ENCODE assay signal across 11 cellular contexts in genomic region chr3:44988073-44988472, GRCh38. TPM values are rescaled to one million over a fixed set of nuclear protein-coding genes. Genes with fewer than 3 reads are reported as not detected.
DNase-seq lines count a peak whose midpoint lies in the region; ATAC-seq and TF ChIP-seq lines count a peak whose summit lies in the region.
"Had no signal": no experiment of that assay in that cellular context is flagged by ENCODE, and none has a peak within 500 bp of the region (broad histone marks: within the 10 kb centered on the region; RNA-seq: fewer than 3 reads in every experiment).

No MANE protein-coding gene starts in this region.

- no peak overlapping the region for H3K4me3 ChIP-seq in H7 (ENCODE audit: insufficient read depth, low read depth, low read length)
- H3K4me3 ChIP-seq in WERI-Rb-1 (ENCODE audit: low read depth, low read length) = no peak overlapping the region
- no peak overlapping the region for H3K4me3 ChIP-seq in left lung

- ATAC-seq in left lung = no peak

- TF ChIP-seq CTCF in WERI-Rb-1 (IDR thresholded peaks at IDR 0.05; ENCODE audit: low read depth, low read length) = 0 out of 2 replicates have a peak, but pooled peaks have one; percentile 7
- peak; percentile 24 to 46 for TF ChIP-seq CTCF in left lung (IDR thresholded peaks at IDR 0.05)

- H3K27ac ChIP-seq in WERI-Rb-1 = no peak overlapping the region
- H3K27ac ChIP-seq in left lung = no peak overlapping the region

- H3K9me3 ChIP-seq in WERI-Rb-1 (ENCODE audit: severe bottlenecking) = no peaks in the 10 kb centered on the region
- no peaks in the 10 kb centered on the region for H3K9me3 ChIP-seq in left lung

- H3K36me3 ChIP-seq in H7 (replicated peaks; ENCODE audit: control insufficient read depth, insufficient read depth, low read length) (peaks cover 11% of the 10 kb centered on the region), WERI-Rb-1 (peaks cover 32% of the 10 kb centered on the region; the same call in 1 of the 2 replicates), left lung (peaks cover 0 to 28% of the 10 kb centered on the region in 2 donors)

- peaks cover 6 to 30% of the 10 kb centered on the region in 2 donors for H3K4me1 ChIP-seq in left lung

- no peaks in the 10 kb centered on the region for H3K27me3 ChIP-seq in H7 (ENCODE audit: control insufficient read depth, insufficient read depth, low read length)
- no peaks in the 10 kb centered on the region for H3K27me3 ChIP-seq in WERI-Rb-1 (ENCODE audit: insufficient read depth, low read depth, severe bottlenecking)
- H3K27me3 ChIP-seq in left lung = no peaks in the 10 kb centered on the region

- peak; percentile 74 to 80 for DNase-seq in AML-193 (lab: John Stamatoyannopoulos, UW)
- peak; percentile 47 for DNase-seq in H7
- no peak for DNase-seq in WERI-Rb-1
- no peak for DNase-seq in left lung
- no peak for DNase-seq in NCI-H1105 treated with DMSO at 0.1 percent for 48 hours (lab: John Stamatoyannopoulos, UW)
- no peak for DNase-seq in NCI-H187 treated with DMSO at 0.1 percent for 48 hours (lab: John Stamatoyannopoulos, UW)
- no peak for DNase-seq in OCI-M2 (lab: John Stamatoyannopoulos, UW; ENCODE audit: unreplicated experiment)
- no peak for DNase-seq in GM19238 (ENCODE audit: insufficient read length, low spot score)
- DNase-seq: caudate nucleus; NCI-H146; stimulated activated CD4-positive, alpha-beta T cell treated with anti-CD3 and anti-CD28 coated beads, Interleukin-2, amount 100 ng/mL, for 24 hours had no signal

- intact Hi-C loops in left lung (cut with DNase I) = no loop called here

RNA-seq across cellular contexts. Expression of gene EXOSC7, which starts 12.0 kb away (rescaled TPM):
- total RNA-seq in H7 (2014; rRNA removed; shearing (Covaris generic)) = 83.4 and 96.3 TPM in 2 replicates
- total RNA-seq in left lung = 10 to 100 TPM; 33.2 to 34.8 TPM

RNA-seq across cellular contexts. Expression of gene ZDHHC3, which starts 12.1 kb away (rescaled TPM):
- 55.6 and 58.2 TPM in 2 replicates for total RNA-seq in H7 (2014; rRNA removed; shearing (Covaris generic))
- total RNA-seq in left lung = 100 to 1,000 TPM in 1 of 2 donors, 10 to 100 TPM in 1; 86.8 to 129 TPM

RNA-seq across cellular contexts. Expression of gene CLEC3B, which starts 38.0 kb away (rescaled TPM):
- not detected in 2 replicates for total RNA-seq in H7 (2014; rRNA removed; shearing (Covaris generic))
- total RNA-seq in left lung = 100 to 1,000 TPM in 1 of 2 donors, 10 to 100 TPM in 1; 74.0 to 102 TPM

Comparison
In these comparisons a context has a peak if more than half of its experiments do, and no peak if none do; other contexts are left out.
1. DNase-seq: peak in AML-193 (2 of 2) and H7 (single experiment); none in WERI-Rb-1 (single experiment), left lung (0 of 2), NCI-H1105 treated with DMSO at 0.1 percent for 48 hours (single experiment), NCI-H187 treated with DMSO at 0.1 percent for 48 hours (single experiment), OCI-M2 (single experiment) and GM19238 (single experiment).
2. RNA of gene CLEC3B, which starts 38.0 kb away (total RNA-seq): 74.0 to 102 TPM in left lung; not detected in H7; every median in the first group is over 10 times any median in the second.